In genomic region chrX:119696251-119696890, GRCh38 we compare ENCODE assay signal across 17 cellular contexts.
"Had no signal": no experiment of that assay in that cellular context is flagged by ENCODE, and none has a peak within 500 bp of the region (broad histone marks: within the 10 kb centered on the region; RNA-seq: fewer than 3 reads in every experiment).

No MANE protein-coding gene starts in this region.

- DNase-seq: activated CD4-positive, alpha-beta T cell treated with anti-CD3 and anti-CD28 coated beads, Interleukin-2, amount 50 U/mL, for 1 hour; activated CD8-positive, alpha-beta memory T cell treated with anti-CD3 and anti-CD28 coated beads for 24 hours; activated gamma-delta T cell treated with Interleukin-2 at 50 U/mL for 16 hours; activated naive CD8-positive, alpha-beta T cell treated with anti-CD3 and anti-CD28 coated beads for 36 hours; amygdala; body of pancreas; caudate nucleus; erythroblast; gastrocnemius medialis; heart right ventricle; islet precursor cell; stimulated activated CD4-positive, alpha-beta T cell treated with anti-CD3 and anti-CD28 coated beads, Interleukin-12 subunit alpha, Interleukin-12 subunit beta, amount 100 ng/mL, for 4 hours; tibial artery had no signal

- H3K9me3 Mint-ChIP-seq: activated naive CD8-positive, alpha-beta T cell treated with anti-CD3 and anti-CD28 coated beads for 36 hours; stimulated activated effector memory CD8-positive, alpha-beta T cell treated with anti-CD3 and anti-CD28 coated beads, Interleukin-12 subunit alpha, Interleukin-12 subunit beta, amount 100 ng/mL, for 72 hours had no signal

- ATAC-seq: activated CD4-positive, CD25-positive, alpha-beta regulatory T cell treated with anti-CD3 and anti-CD28 coated beads, Interleukin-2, amount 50 U/mL, for 24 hours; body of pancreas; gastrocnemius medialis; heart right ventricle; stimulated activated effector memory CD8-positive, alpha-beta T cell treated with anti-CD3 and anti-CD28 coated beads, Interleukin-12 subunit alpha, Interleukin-12 subunit beta, amount 100 ng/mL, for 72 hours had no signal

- H3K4me3 ChIP-seq: body of pancreas, gastrocnemius medialis, heart right ventricle, lung, tibial artery had no signal

- H3K27me3 Mint-ChIP-seq: activated naive CD8-positive, alpha-beta T cell treated with anti-CD3 and anti-CD28 coated beads for 36 hours had no signal

- FAIRE-seq: colon had no signal

- H3K9me3 ChIP-seq: body of pancreas, gastrocnemius medialis, heart right ventricle, tibial artery had no signal

- H3K4me1 ChIP-seq: body of pancreas, gastrocnemius medialis had no signal

- H3K4me3 Mint-ChIP-seq: activated naive CD8-positive, alpha-beta T cell treated with anti-CD3 and anti-CD28 coated beads for 36 hours; stimulated activated effector memory CD8-positive, alpha-beta T cell treated with anti-CD3 and anti-CD28 coated beads, Interleukin-12 subunit alpha, Interleukin-12 subunit beta, amount 100 ng/mL, for 72 hours had no signal

- H3K27ac Mint-ChIP-seq: activated naive CD8-positive, alpha-beta T cell treated with anti-CD3 and anti-CD28 coated beads for 36 hours; stimulated activated effector memory CD8-positive, alpha-beta T cell treated with anti-CD3 and anti-CD28 coated beads, Interleukin-12 subunit alpha, Interleukin-12 subunit beta, amount 100 ng/mL, for 72 hours had no signal

- H3K27me3 ChIP-seq: body of pancreas, gastrocnemius medialis, heart right ventricle, tibial artery had no signal

- H3K36me3 ChIP-seq: gastrocnemius medialis, heart right ventricle, tibial artery had no signal

- H3K27ac ChIP-seq: body of pancreas, gastrocnemius medialis, heart right ventricle, tibial artery had no signal
